15 cellular contexts compared by ENCODE assay signal in genomic region chr13:113791761-113792160, GRCh38. TPM values are rescaled to one million over a fixed set of nuclear protein-coding genes. Genes with fewer than 3 reads are reported as not detected.
"Had no signal": no experiment of that assay in that cellular context is flagged by ENCODE, and none has a peak within 500 bp of the region (broad histone marks: within the 10 kb centered on the region; RNA-seq: fewer than 3 reads in every experiment).

No MANE protein-coding gene starts in this region.

- H3K4me1 Mint-ChIP-seq: natural killer cell; stimulated activated naive B cell treated with anti-CD40 and anti-IgM and Interleukin-4, amounts not matched to agents 10 μg/mL and 1 μg/mL and 100 μg/mL, for 72 hours had no signal

- H3K4me3 Mint-ChIP-seq: dendritic cell treated with granulocyte-macrophage colony-stimulating factor and Interleukin-4, amounts not matched to agents 40 ng/mL and 50 ng/mL, for 4 days; natural killer cell; stimulated activated naive B cell treated with anti-CD40 and anti-IgM and Interleukin-4, amounts not matched to agents 10 μg/mL and 1 μg/mL and 100 μg/mL, for 72 hours; stimulated activated naive CD8-positive, alpha-beta T cell treated with anti-CD3 and anti-CD28 coated beads, Interleukin-15, Interleukin-2, amounts not matched to agents 100 ng/mL and 50 ng/mL, for 24 hours had no signal

- H3K27ac Mint-ChIP-seq: dendritic cell treated with granulocyte-macrophage colony-stimulating factor and Interleukin-4, amounts not matched to agents 40 ng/mL and 50 ng/mL, for 4 days; natural killer cell; stimulated activated naive B cell treated with anti-CD40 and anti-IgM and Interleukin-4, amounts not matched to agents 10 μg/mL and 1 μg/mL and 100 μg/mL, for 72 hours; stimulated activated naive CD8-positive, alpha-beta T cell treated with anti-CD3 and anti-CD28 coated beads, Interleukin-15, Interleukin-2, amounts not matched to agents 100 ng/mL and 50 ng/mL, for 24 hours had no signal

- DNase-seq: central memory CD4-positive, alpha-beta T cell; colonic mucosa; effector CD8-positive, alpha-beta T cell; erythroblast; esophagus squamous epithelium; lower lobe of right lung; natural killer cell; occipital lobe; sigmoid colon; stimulated activated naive B cell treated with anti-CD40 and anti-IgM and Interleukin-4, amounts not matched to agents 10 μg/mL and 1 μg/mL and 100 μg/mL, for 72 hours; uterus had no signal

- H3K36me3 Mint-ChIP-seq: natural killer cell; stimulated activated naive B cell treated with anti-CD40 and anti-IgM and Interleukin-4, amounts not matched to agents 10 μg/mL and 1 μg/mL and 100 μg/mL, for 72 hours had no signal

- H3K9me3 Mint-ChIP-seq: dendritic cell treated with granulocyte-macrophage colony-stimulating factor and Interleukin-4, amounts not matched to agents 40 ng/mL and 50 ng/mL, for 4 days; natural killer cell; stimulated activated naive B cell treated with anti-CD40 and anti-IgM and Interleukin-4, amounts not matched to agents 10 μg/mL and 1 μg/mL and 100 μg/mL, for 72 hours; stimulated activated naive CD8-positive, alpha-beta T cell treated with anti-CD3 and anti-CD28 coated beads, Interleukin-15, Interleukin-2, amounts not matched to agents 100 ng/mL and 50 ng/mL, for 24 hours had no signal

RNA-seq across cellular contexts. Expression of gene TMEM255B, which starts 32.7 kb away (rescaled TPM):
- total RNA-seq: frontal cortex had no signal
- polyA plus RNA-seq: neural cell had no signal
